ENCODE assay signal across 24 cellular contexts in genomic region chr16:78665373-78665772, GRCh38.
DNase-seq lines count a peak whose midpoint lies in the region; ATAC-seq and TF ChIP-seq lines count a peak whose summit lies in the region.
"Had no signal": no experiment of that assay in that cellular context is flagged by ENCODE, and none has a peak within 500 bp of the region (broad histone marks: within the 10 kb centered on the region; RNA-seq: fewer than 3 reads in every experiment).

No MANE protein-coding gene starts in this region.

- POLR2A ChIA-PET in MCF 10A (lab: Yijun Ruan, JAX): no interaction called here

- H3K4me3 Mint-ChIP-seq in MCF 10A (ENCODE audit: unreplicated experiment): no peak overlapping the region

- no peaks in the 10 kb centered on the region for H3K36me3 ChIP-seq in breast epithelium
- no peaks in the 10 kb centered on the region for H3K36me3 ChIP-seq in prostate gland
- H3K36me3 ChIP-seq: SJCRH30 had no signal

- H3K36me3 Mint-ChIP-seq in MCF 10A (ENCODE audit: insufficient read depth, unreplicated experiment): no peaks in the 10 kb centered on the region

- no peaks in the 10 kb centered on the region for H3K9me3 ChIP-seq in breast epithelium
- H3K9me3 ChIP-seq in prostate gland: no peaks in the 10 kb centered on the region
- H3K9me3 ChIP-seq: SJCRH30 had no signal

- no TSS peak for BruUV-seq in MCF 10A (replicated peaks; lab: Mats Ljungman, UMichigan)

- TF ChIP-seq POLR2A in breast epithelium (IDR thresholded peaks at IDR 0.05): no peak
- no peak for TF ChIP-seq POLR2A in prostate gland (IDR thresholded peaks at IDR 0.05)

- H3K27me3 Mint-ChIP-seq in MCF 10A (ENCODE audit: insufficient read depth, unreplicated experiment): no peaks in the 10 kb centered on the region

- TF ChIP-seq CTCF in MCF 10A (IDR thresholded peaks at IDR 0.05; ENCODE audit: unreplicated experiment): no peak
- TF ChIP-seq CTCF in breast epithelium (IDR thresholded peaks at IDR 0.05): no peak
- no peak for TF ChIP-seq CTCF in epithelial cell of esophagus (IDR thresholded peaks at IDR 0.05; ENCODE audit: insufficient read depth, low read depth, low read length, missing control alignments)
- no peak for TF ChIP-seq CTCF in prostate gland (IDR thresholded peaks at IDR 0.05)

- H3K27me3 ChIP-seq in breast epithelium: no peaks in the 10 kb centered on the region
- H3K27me3 ChIP-seq in prostate gland (replicated peaks; ENCODE audit: insufficient read depth): no peaks in the 10 kb centered on the region
- H3K27me3 ChIP-seq: SJCRH30 had no signal

- intact Hi-C loops in MCF 10A (cut with micrococcal nuclease) (no loop called here), breast epithelium (cut with DNase I; ENCODE audit: low total_unique reads) (no loop called here), prostate gland (cut with DNase I) (no loop called here), left ventricle myocardium superior (cut with micrococcal nuclease) (no loop called here)

- CTCF ChIA-PET in MCF 10A (lab: Yijun Ruan, JAX): interaction anchor here (0.6 kb wide), 2 partner anchors 49 to 427 kb away, joined by 3 read pairs; no protein-coding TSS in a partner anchor

- ATAC-seq in left ventricle myocardium superior: no peak
- ATAC-seq: PC-3, Right ventricle myocardium inferior had no signal

- H3K27ac Mint-ChIP-seq in MCF 10A (ENCODE audit: low read depth, unreplicated experiment): no peak overlapping the region

- no peak overlapping the region for H3K4me3 ChIP-seq in breast epithelium
- no peak overlapping the region for H3K4me3 ChIP-seq in epithelial cell of esophagus (ENCODE audit: low read length)
- H3K4me3 ChIP-seq in prostate gland: no peak overlapping the region
- H3K4me3 ChIP-seq: SJCRH30 had no signal

- H3K9me3 Mint-ChIP-seq in MCF 10A (ENCODE audit: unreplicated experiment): no peaks in the 10 kb centered on the region

- H3K4me1 Mint-ChIP-seq in MCF 10A (ENCODE audit: insufficient read depth, unreplicated experiment): peaks cover 7% of the 10 kb centered on the region

- DNase-seq in MCF 10A (ENCODE audit: unreplicated experiment): peak; percentile 19
- DNase-seq in breast epithelium (ENCODE audit: low spot score in 2 of 2): no peak
- DNase-seq in epithelial cell of esophagus (ENCODE audit: low read depth): peak; percentile 9
- DNase-seq in myocyte (ENCODE audit: low read depth): peak; percentile 78
- DNase-seq in prostate gland (ENCODE audit: low spot score): no peak
- DNase-seq in left ventricle myocardium superior: no peak
- no peak for DNase-seq in NCI-H748 (lab: John Stamatoyannopoulos, UW; ENCODE audit: unreplicated experiment)
- no peak for DNase-seq in KG1 (lab: John Stamatoyannopoulos, UW)
- DNase-seq: Calu3; DMS153; H7; KBM-7; NCI-H1092; NCI-H1436; NCI-H187 treated with DMSO at 0.1 percent for 48 hours; NCI-H2171 treated with DMSO at 0.1 percent for 48 hours; NCI-H345; NCI-H510A treated with DMSO at 0.1 percent for 48 hours; NCI-H748 treated with DMSO at 0.1 percent for 48 hours; NK-92 treated with Interleukin-12 subunit alpha and Interleukin-12 subunit beta, amount 100 ng/mL, for 24 hours; PC-3; SJCRH30 had no signal

- H3K27ac ChIP-seq in breast epithelium: no peak overlapping the region
- H3K27ac ChIP-seq in prostate gland: no peak overlapping the region
- H3K27ac ChIP-seq: 22Rv1, SJCRH30 had no signal

- WGBS in prostate gland: 82% methylated on average over 6 of the region's 6 CpGs

- no peaks in the 10 kb centered on the region for H3K4me1 ChIP-seq in breast epithelium
- H3K4me1 ChIP-seq in prostate gland (replicated peaks): no peaks in the 10 kb centered on the region
- H3K4me1 ChIP-seq: SJCRH30 had no signal

Comparison
In these comparisons a context has a peak if more than half of its experiments do, and no peak if none do; other contexts are left out.
1. DNase-seq: peak in MCF 10A (single experiment), epithelial cell of esophagus (single experiment) and myocyte (single experiment); none in breast epithelium (0 of 2), prostate gland (single experiment), left ventricle myocardium superior (single experiment), NCI-H748 (single experiment) and KG1 (single experiment).